12 cellular contexts compared by ENCODE assay signal in genomic region chr19:43551399-43552197, GRCh38. TPM values are rescaled to one million over a fixed set of nuclear protein-coding genes. Genes with fewer than 3 reads are reported as not detected.
"Had no signal": no experiment of that assay in that cellular context is flagged by ENCODE, and none has a peak within 500 bp of the region (broad histone marks: within the 10 kb centered on the region; RNA-seq: fewer than 3 reads in every experiment).

No MANE protein-coding gene starts in this region.

- H3K4me1 Mint-ChIP-seq: neural crest cell had no signal

- ATAC-seq: activated CD4-positive, CD25-positive, alpha-beta regulatory T cell treated with anti-CD3 and anti-CD28 coated beads, Interleukin-2, amount 50 U/mL, for 24 hours; left ventricle myocardium superior had no signal

- H3K4me3 Mint-ChIP-seq: neural crest cell had no signal

- H3K4me1 ChIP-seq: ascending aorta, heart right ventricle, parathyroid adenoma, tibial nerve had no signal

- H3K4me3 ChIP-seq: ascending aorta, cardiac muscle cell, heart right ventricle, skin epidermis, tibial nerve had no signal

- H3K9me3 Mint-ChIP-seq: neural crest cell had no signal

- DNase-seq: activated CD4-positive, alpha-beta T cell treated with anti-CD3 and anti-CD28 coated beads, Interleukin-2, amount 50 U/mL, for 48 hours; heart right ventricle; left ventricle myocardium superior; mesenchymal stem cell; retina had no signal

- H3K9me3 ChIP-seq: ascending aorta, heart right ventricle, tibial nerve had no signal

- H3K9ac ChIP-seq: parathyroid adenoma had no signal

- H3K27ac ChIP-seq: ascending aorta, cardiac muscle cell, heart right ventricle, parathyroid adenoma, skin epidermis, tibial nerve had no signal

- H3K27me3 ChIP-seq: ascending aorta, cardiac muscle cell, heart right ventricle, tibial nerve had no signal

- H2AFZ ChIP-seq: parathyroid adenoma had no signal

RNA-seq across cellular contexts. Expression of gene ZNF575, which starts 18.6 kb away (rescaled TPM):
- total RNA-seq: ascending aorta, cardiac muscle cell had no signal
